Comparison of ENCODE assay signal across 8 cellular contexts in genomic region chr12:9447791-9448614, GRCh38.
A peak's percentile ranks its signal among the peaks of the same experiment; 100 is the strongest.
DNase-seq lines count a peak whose midpoint lies in the region; ATAC-seq, FAIRE-seq and TF ChIP-seq lines count a peak whose summit lies in the region.
"Not testable (repeated sequence)": the region's sequence is repeated elsewhere in the genome, so short reads cannot be mapped to it uniquely, and the experiment has no call there.

No MANE protein-coding gene starts in this region.

- ATAC-seq in HG03135 (IDR thresholded peaks at IDR 0.05; ENCODE audit: unreplicated experiment) = peak; percentile 57

- 0 to 1% (median 0%) methylated on average over 27 to 61 of the region's 61 CpGs for WGBS in spleen, 5 donors

- intact Hi-C loops in spleen (cut with DNase I; ENCODE audit: low total_unique reads) = not testable (repeated sequence)

- DNase-seq in AG08396 (ENCODE audit: low spot score) = peak; percentile 87
- peak; percentile 28 for DNase-seq in NCI-H2196 treated with DMSO at 0.1 percent for 48 hours (lab: John Stamatoyannopoulos, UW; ENCODE audit: unreplicated experiment)
- peak; percentile 51 for DNase-seq in bronchial epithelial cell (ENCODE audit: low read depth)
- peak; percentile 83 for DNase-seq in iris pigment epithelial cell (ENCODE audit: low read depth)
- DNase-seq in spleen = peak; percentile 95

- in situ Hi-C loops in GM18951 (cut with MboI; ENCODE audit: low sequenced_read_pairs, unreplicated experiment) = not testable (repeated sequence)

- not testable (repeated sequence) for FAIRE-seq in bronchial epithelial cell (lab: Jason Lieb, UNC)

- H3K27ac ChIP-seq in spleen = peak overlapping the region in 5 of 8 donors; percentile 38 to 73 (median 65)

- not testable (repeated sequence) for H3K9me3 ChIP-seq in spleen

- peak; percentile 28 for TF ChIP-seq POLR2A in GM18951 (IDR thresholded peaks at IDR 0.05; ENCODE audit: extremely low read depth, insufficient read depth, insufficient read length)
- not testable (repeated sequence) for TF ChIP-seq POLR2A in spleen (IDR thresholded peaks at IDR 0.05)

- not testable (repeated sequence) for H3K36me3 ChIP-seq in bronchial epithelial cell (ENCODE audit: control insufficient read depth, insufficient read depth, low read length); spleen

- TF ChIP-seq CTCF in WI38 (IDR thresholded peaks at IDR 0.05; ENCODE audit: low read depth, low read length); bronchial epithelial cell (IDR thresholded peaks at IDR 0.05; ENCODE audit: insufficient read depth, low read length, severe bottlenecking); spleen (IDR thresholded peaks at IDR 0.05 in 8 of 11, conservative IDR thresholded peaks at IDR 0.05 in 3 of 11): not testable (repeated sequence)

- H3K4me3 ChIP-seq in WI38 (ENCODE audit: low read depth, low read length) (peak overlapping the region; percentile 62), bronchial epithelial cell (ENCODE audit: low read depth, low read length) (peak overlapping the region; percentile 52), spleen (peak overlapping the region; percentile 48 to 83 (median 58))

- not testable (repeated sequence) for H3K27me3 ChIP-seq in bronchial epithelial cell (ENCODE audit: control insufficient read depth, insufficient read depth, low read length); spleen (replicated peaks in 1 of 7)

- peaks cover 0 to 20% (median 7%) of the 10 kb centered on the region in 6 donors for H3K4me1 ChIP-seq in spleen

Comparison
In these comparisons a context has a peak if more than half of its experiments do, and no peak if none do; other contexts are left out.
1. Peak in every context shown above with its lines: DNase-seq, ATAC-seq, H3K4me3 ChIP-seq and H3K27ac ChIP-seq.
2. DNase-seq: peak in every context shown above with its lines; median percentile 95 in spleen; 87 in AG08396; 83 in iris pigment epithelial cell; 51 in bronchial epithelial cell; 28 in NCI-H2196 treated with DMSO at 0.1 percent for 48 hours.